30 cellular contexts compared by ENCODE assay signal in the genomic region with DNA sequence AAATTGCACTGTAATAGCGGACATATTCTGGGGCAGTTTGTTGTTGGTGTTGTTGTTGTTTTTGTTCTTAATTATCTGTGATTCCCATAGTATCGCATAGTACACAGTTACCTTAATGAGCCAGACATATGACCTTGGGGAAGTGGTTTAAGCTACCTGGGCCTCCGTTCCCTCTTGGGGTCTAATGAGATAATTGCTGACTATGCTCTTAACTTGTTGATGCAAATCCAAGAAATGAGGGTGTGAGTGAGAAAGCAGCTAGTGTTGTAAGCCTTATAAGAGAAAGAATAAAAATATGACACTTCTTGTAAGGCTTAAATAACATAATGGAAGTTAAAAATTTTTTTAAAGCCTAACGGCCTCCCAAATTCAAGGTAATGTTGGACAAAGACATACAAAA.
"Had no signal": no experiment of that assay in that cellular context is flagged by ENCODE, and none has a peak within 500 bp of the region (broad histone marks: within the 10 kb centered on the region; RNA-seq: fewer than 3 reads in every experiment).

No MANE protein-coding gene starts in this region.

- DNase-seq: activated CD4-positive, alpha-beta memory T cell treated with anti-CD3 and anti-CD28 coated beads, Interleukin-2, amount 10 ng/mL, durations not matched to agents 7 days and 5 days; activated CD4-positive, alpha-beta T cell treated with anti-CD3 and anti-CD28 coated beads for 36 hours; activated CD4-positive, alpha-beta T cell treated with anti-CD3 and anti-CD28 coated beads, Interleukin-2, amount 10 ng/mL, durations not matched to agents 24 days and 14 days; activated CD4-positive, alpha-beta T cell treated with anti-CD3 and anti-CD28 coated beads, Interleukin-2, amount 50 U/mL, for 4 hours; activated CD4-positive, CD25-positive, alpha-beta regulatory T cell; activated CD4-positive, CD25-positive, alpha-beta regulatory T cell treated with anti-CD3 and anti-CD28 coated beads, Interleukin-2, amount 50 U/mL, for 72 hours; activated CD8-positive, alpha-beta memory T cell treated with anti-CD3 and anti-CD28 coated beads, Interleukin-2, amount 50 U/mL, for 48 hours; activated gamma-delta T cell; activated naive CD4-positive, alpha-beta T cell; activated naive CD4-positive, alpha-beta T cell treated with anti-CD3 and anti-CD28 coated beads, Interleukin-2, amount 10 ng/mL, durations not matched to agents 7 days and 5 days; activated naive CD8-positive, alpha-beta T cell treated with anti-CD3 and anti-CD28 coated beads, Interleukin-2, amount 10 ng/mL, durations not matched to agents 7 days and 5 days; activated T-cell treated with anti-CD3 and anti-CD28 coated beads for 4 hours; activated T-cell treated with anti-CD3 and anti-CD28 coated beads, Interleukin-2, amount 50 U/mL, for 24 hours; activated T-cell treated with anti-CD3 and anti-CD28 coated beads, Interleukin-2, amount 50 U/mL, for 72 hours; amniotic stem cell; anterior cingulate cortex; brain microvascular endothelial cell; dorsolateral prefrontal cortex; effector memory CD4-positive, alpha-beta T cell; endodermal cell; foreskin fibroblast; head of caudate nucleus; T-helper 2 cell had no signal

- H3K4me3 ChIP-seq: coronary artery, dorsolateral prefrontal cortex had no signal

- H3K9me3 Mint-ChIP-seq: activated CD4-positive, alpha-beta memory T cell treated with anti-CD3 and anti-CD28 coated beads, Interleukin-2, amount 10 ng/mL, durations not matched to agents 7 days and 5 days; activated CD4-positive, alpha-beta T cell treated with anti-CD3 and anti-CD28 coated beads, Interleukin-2, amount 10 ng/mL, durations not matched to agents 24 days and 14 days; activated naive CD4-positive, alpha-beta T cell treated with anti-CD3 and anti-CD28 coated beads, Interleukin-2, amount 10 ng/mL, durations not matched to agents 7 days and 5 days; activated naive CD8-positive, alpha-beta T cell treated with anti-CD3 and anti-CD28 coated beads, Interleukin-2, amount 10 ng/mL, durations not matched to agents 7 days and 5 days; activated T-cell treated with anti-CD3 and anti-CD28 coated beads, Interleukin-2, amount 50 U/mL, for 24 hours; activated T-cell treated with anti-CD3 and anti-CD28 coated beads, Interleukin-2, amount 50 U/mL, for 72 hours; central memory CD8-positive, alpha-beta T cell; dendritic cell treated with granulocyte-macrophage colony-stimulating factor and Interleukin-4, amounts not matched to agents 40 ng/mL and 50 ng/mL, for 4 days had no signal

- H3K27me3 ChIP-seq: brain microvascular endothelial cell, dorsolateral prefrontal cortex had no signal

- H3K27ac Mint-ChIP-seq: activated CD4-positive, alpha-beta memory T cell treated with anti-CD3 and anti-CD28 coated beads, Interleukin-2, amount 10 ng/mL, durations not matched to agents 7 days and 5 days; activated CD4-positive, alpha-beta T cell treated with anti-CD3 and anti-CD28 coated beads for 36 hours; activated CD4-positive, alpha-beta T cell treated with anti-CD3 and anti-CD28 coated beads, Interleukin-2, amount 10 ng/mL, durations not matched to agents 24 days and 14 days; activated naive CD4-positive, alpha-beta T cell treated with anti-CD3 and anti-CD28 coated beads, Interleukin-2, amount 10 ng/mL, durations not matched to agents 7 days and 5 days; activated naive CD8-positive, alpha-beta T cell treated with anti-CD3 and anti-CD28 coated beads, Interleukin-2, amount 10 ng/mL, durations not matched to agents 7 days and 5 days; activated T-cell treated with anti-CD3 and anti-CD28 coated beads, Interleukin-2, amount 50 U/mL, for 24 hours; activated T-cell treated with anti-CD3 and anti-CD28 coated beads, Interleukin-2, amount 50 U/mL, for 72 hours; dendritic cell treated with granulocyte-macrophage colony-stimulating factor and Interleukin-4, amounts not matched to agents 40 ng/mL and 50 ng/mL, for 4 days; endodermal cell had no signal

- H3K4me3 Mint-ChIP-seq: activated CD4-positive, alpha-beta memory T cell treated with anti-CD3 and anti-CD28 coated beads, Interleukin-2, amount 10 ng/mL, durations not matched to agents 7 days and 5 days; activated CD4-positive, alpha-beta T cell treated with anti-CD3 and anti-CD28 coated beads for 36 hours; activated CD4-positive, alpha-beta T cell treated with anti-CD3 and anti-CD28 coated beads, Interleukin-2, amount 10 ng/mL, durations not matched to agents 24 days and 14 days; activated naive CD4-positive, alpha-beta T cell treated with anti-CD3 and anti-CD28 coated beads, Interleukin-2, amount 10 ng/mL, durations not matched to agents 7 days and 5 days; activated naive CD8-positive, alpha-beta T cell treated with anti-CD3 and anti-CD28 coated beads, Interleukin-2, amount 10 ng/mL, durations not matched to agents 7 days and 5 days; activated T-cell treated with anti-CD3 and anti-CD28 coated beads, Interleukin-2, amount 50 U/mL, for 24 hours; activated T-cell treated with anti-CD3 and anti-CD28 coated beads, Interleukin-2, amount 50 U/mL, for 72 hours; central memory CD8-positive, alpha-beta T cell; dendritic cell treated with granulocyte-macrophage colony-stimulating factor and Interleukin-4, amounts not matched to agents 40 ng/mL and 50 ng/mL, for 4 days; endodermal cell had no signal

- H3K4me1 Mint-ChIP-seq: endodermal cell had no signal

- H3K27ac ChIP-seq: brain microvascular endothelial cell, coronary artery, dorsolateral prefrontal cortex had no signal

- FAIRE-seq: astrocyte, bronchial epithelial cell, frontal cortex had no signal

- ATAC-seq: activated CD4-positive, alpha-beta T cell treated with anti-CD3 and anti-CD28 coated beads for 36 hours; activated T-cell treated with anti-CD3 and anti-CD28 coated beads, Interleukin-2, amount 50 U/mL, for 72 hours; esophagus mucosa had no signal

- H3K27me3 Mint-ChIP-seq: activated CD4-positive, alpha-beta memory T cell treated with anti-CD3 and anti-CD28 coated beads, Interleukin-2, amount 10 ng/mL, durations not matched to agents 7 days and 5 days; activated CD4-positive, alpha-beta T cell treated with anti-CD3 and anti-CD28 coated beads for 36 hours; activated CD4-positive, alpha-beta T cell treated with anti-CD3 and anti-CD28 coated beads, Interleukin-2, amount 10 ng/mL, durations not matched to agents 24 days and 14 days; activated naive CD4-positive, alpha-beta T cell treated with anti-CD3 and anti-CD28 coated beads, Interleukin-2, amount 10 ng/mL, durations not matched to agents 7 days and 5 days; activated naive CD8-positive, alpha-beta T cell treated with anti-CD3 and anti-CD28 coated beads, Interleukin-2, amount 10 ng/mL, durations not matched to agents 7 days and 5 days; activated T-cell treated with anti-CD3 and anti-CD28 coated beads, Interleukin-2, amount 50 U/mL, for 24 hours; central memory CD8-positive, alpha-beta T cell; dendritic cell treated with granulocyte-macrophage colony-stimulating factor and Interleukin-4, amounts not matched to agents 40 ng/mL and 50 ng/mL, for 4 days had no signal
